ENCODE assay signal across 11 cellular contexts in the genomic region with DNA sequence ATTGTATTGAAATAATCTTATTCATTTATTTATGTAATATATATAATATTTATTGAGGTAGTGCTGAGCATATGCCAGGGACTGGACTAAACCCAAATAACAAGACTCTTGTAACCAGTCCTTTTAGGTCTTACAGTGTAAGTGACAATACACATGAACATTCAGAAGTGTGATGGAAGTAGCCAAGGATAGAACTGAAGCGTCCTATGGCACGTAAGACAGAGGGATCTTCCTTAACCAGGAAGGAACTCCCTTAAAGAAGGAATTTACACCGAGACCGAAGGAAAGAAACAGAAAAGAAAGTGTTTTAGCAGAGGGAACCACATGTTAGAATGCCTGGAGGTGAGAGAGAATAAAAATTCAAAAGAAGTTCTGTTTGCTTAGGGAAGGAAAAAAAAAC. TPM values are rescaled to one million over a fixed set of nuclear protein-coding genes. Genes with fewer than 3 reads are reported as not detected.
DNase-seq lines count a peak whose midpoint lies in the region; ATAC-seq and TF ChIP-seq lines count a peak whose summit lies in the region.
"Had no signal": no experiment of that assay in that cellular context is flagged by ENCODE, and none has a peak within 500 bp of the region (broad histone marks: within the 10 kb centered on the region; RNA-seq: fewer than 3 reads in every experiment).

No MANE protein-coding gene starts in this region.

- H3K27me3 ChIP-seq in AG04450 (ENCODE audit: control insufficient read depth, insufficient read depth, low read length), result no peaks in the 10 kb centered on the region
- H3K27me3 ChIP-seq in RWPE2 (ENCODE audit: insufficient read depth, poor library complexity, severe bottlenecking), result no peaks in the 10 kb centered on the region
- H3K27me3 ChIP-seq in esophagus squamous epithelium, result no peaks in the 10 kb centered on the region
- H3K27me3 ChIP-seq in SJCRH30, result no peaks in the 10 kb centered on the region

- CTCF ChIA-PET in AG04450 (lab: Charles Lee), result interaction anchor here (2.2 to 3.4 kb wide), 2 partner anchors 23 to 384 kb away, joined by 12 to 38 read pairs; a partner anchor contains a TSS

- no peak overlapping the region for H3K4me3 ChIP-seq in AG04450 (ENCODE audit: low read depth, low read length)
- no peak overlapping the region for H3K4me3 ChIP-seq in RWPE2 (ENCODE audit: severe bottlenecking)
- H3K4me3 ChIP-seq in esophagus squamous epithelium, result peak overlapping the region in 1 of 4 donors; percentile 2
- H3K4me3 ChIP-seq in SJCRH30, result no peak overlapping the region

- TF ChIP-seq CTCF in AG04450 (IDR thresholded peaks at IDR 0.05; ENCODE audit: low read depth, low read length) (no peak), RWPE2 (IDR thresholded peaks at IDR 0.05; ENCODE audit: poor library complexity, severe bottlenecking) (no peak), esophagus squamous epithelium (IDR thresholded peaks at IDR 0.05) (no peak)

- peak; percentile 22; the same call in 2 of the 3 replicates for ATAC-seq in RWPE2 (ENCODE audit: low read depth)
- no peak for ATAC-seq in HG02642 (IDR thresholded peaks at IDR 0.05; ENCODE audit: poor library complexity, unreplicated experiment)

- H3K4me1 ChIP-seq in RWPE2 (ENCODE audit: insufficient read depth, poor library complexity, severe bottlenecking) (peaks cover 27% of the 10 kb centered on the region), esophagus squamous epithelium (peaks cover 6 to 36% (median 7%) of the 10 kb centered on the region in 3 donors), SJCRH30 (peaks cover 2% of the 10 kb centered on the region; the same call in 1 of the 2 replicates)

- peaks cover 3% of the 10 kb centered on the region; the same call in 1 of the 2 replicates for H3K9me3 ChIP-seq in AG04450 (ENCODE audit: control insufficient read depth, insufficient read depth, low read length)
- no peaks in the 10 kb centered on the region for H3K9me3 ChIP-seq in RWPE2 (ENCODE audit: severe bottlenecking)
- H3K9me3 ChIP-seq in esophagus squamous epithelium, result no peaks in the 10 kb centered on the region
- no peaks in the 10 kb centered on the region for H3K9me3 ChIP-seq in SJCRH30 (replicated peaks)

- no peak for TF ChIP-seq POLR2A in esophagus squamous epithelium (IDR thresholded peaks at IDR 0.05)

- intact Hi-C loops in esophagus squamous epithelium (cut with DNase I), result no loop called here

- POLR2A ChIA-PET in AG04450 (lab: Yijun Ruan, JAX), result interaction anchor here (1.1 kb wide), 1 partner anchor 168 kb away, joined by 3 read pairs; a partner anchor contains a TSS

- no peak for DNase-seq in AG04450 (ENCODE audit: low read depth, low spot score)
- no peak for DNase-seq in RWPE2 (ENCODE audit: low spot score)
- DNase-seq in esophagus squamous epithelium (lab: John Stamatoyannopoulos, UW), result no peak
- DNase-seq in myocyte (ENCODE audit: low read depth), result peak; percentile 11
- no peak for DNase-seq in NCI-H748 (lab: John Stamatoyannopoulos, UW; ENCODE audit: unreplicated experiment)
- DNase-seq in NCI-H1694 treated with DMSO at 0.1 percent for 48 hours (lab: John Stamatoyannopoulos, UW), result no peak
- DNase-seq in SJCRH30, result no peak
- DNase-seq: activated naive CD8-positive, alpha-beta T cell treated with anti-CD3 and anti-CD28 coated beads, Interleukin-2, amount 10 ng/mL, durations not matched to agents 7 days and 5 days; DND-41; hypothalamus had no signal

- no peaks in the 10 kb centered on the region for H3K36me3 ChIP-seq in RWPE2 (ENCODE audit: low read depth)
- H3K36me3 ChIP-seq in esophagus squamous epithelium, result no peaks in the 10 kb centered on the region
- H3K36me3 ChIP-seq in SJCRH30, result no peaks in the 10 kb centered on the region

- H3K27ac ChIP-seq in AG04450 (ENCODE audit: low read depth, low read length), result peak overlapping the region; percentile 52
- peak overlapping the region; percentile 95 for H3K27ac ChIP-seq in RWPE2 (ENCODE audit: poor library complexity, severe bottlenecking)
- peak overlapping the region in 3 of 4 donors; percentile 79 to 87 (median 82) for H3K27ac ChIP-seq in esophagus squamous epithelium
- H3K27ac ChIP-seq in SJCRH30, result no peak overlapping the region

- 23 to 32% methylated on average over 4 of the region's 4 CpGs for WGBS in esophagus squamous epithelium, 2 donors

RNA-seq across cellular contexts. Expression of a gene that starts 23.6 kb away (rescaled TPM):
- polyA plus RNA-seq in AG04450 (2011; rRNA removed), result 9.6 and 9.8 TPM in 2 replicates
- 9.7 and 9.8 TPM in 2 replicates for polyA minus RNA-seq in AG04450 (2011; rRNA and poly(A)+ RNA removed)
- total RNA-seq in esophagus squamous epithelium (10 to 100 TPM; 34.8 to 59.6 (median 45.4) TPM), myocyte (0.40 and 0.62 TPM in 2 replicates)
- polyA plus RNA-seq in myocyte (2012), result 3.3 TPM
- 0.25 and 0.42 TPM in 2 replicates for total RNA-seq in SJCRH30 (2014; rRNA removed; shearing (Covaris generic))
- total RNA-seq: activated naive CD8-positive, alpha-beta T cell treated with anti-CD3 and anti-CD28 coated beads, Interleukin-2, amount 10 ng/mL, durations not matched to agents 7 days and 5 days had no signal

RNA-seq across cellular contexts. Expression of a gene that starts 42.1 kb away (rescaled TPM):
- 0.04 and 0.25 TPM in 2 replicates for polyA plus RNA-seq in AG04450 (2011; rRNA removed)
- not detected in 2 replicates for polyA minus RNA-seq in AG04450 (2011; rRNA and poly(A)+ RNA removed)
- total RNA-seq in esophagus squamous epithelium (under 1 TPM in 2 of 4 donors, not detected in 2; 0.38 to 0.64 TPM), myocyte (not detected in 2 replicates)
- 0.06 TPM for polyA plus RNA-seq in myocyte (2012)
- total RNA-seq in SJCRH30 (2014; rRNA removed; shearing (Covaris generic)), result not detected in 2 replicates
- total RNA-seq: activated naive CD8-positive, alpha-beta T cell treated with anti-CD3 and anti-CD28 coated beads, Interleukin-2, amount 10 ng/mL, durations not matched to agents 7 days and 5 days had no signal

Comparison
In these comparisons a context has a peak if more than half of its experiments do, and no peak if none do; other contexts are left out.
1. RNA of a gene that starts 23.6 kb away (total RNA-seq): 34.8 to 59.6 TPM in esophagus squamous epithelium; 0.25 to 0.42 TPM in SJCRH30 and 0.40 to 0.62 TPM in myocyte; every median in the first group is over 10 times any median in the second.